In genomic region chr15:67254238-67255175, GRCh38 we compare ENCODE assay signal across 1 cellular context.
A peak's percentile ranks its signal among the peaks of the same experiment; 100 is the strongest.
TF ChIP-seq lines count a peak whose summit lies in the region.

A gene with protein sequence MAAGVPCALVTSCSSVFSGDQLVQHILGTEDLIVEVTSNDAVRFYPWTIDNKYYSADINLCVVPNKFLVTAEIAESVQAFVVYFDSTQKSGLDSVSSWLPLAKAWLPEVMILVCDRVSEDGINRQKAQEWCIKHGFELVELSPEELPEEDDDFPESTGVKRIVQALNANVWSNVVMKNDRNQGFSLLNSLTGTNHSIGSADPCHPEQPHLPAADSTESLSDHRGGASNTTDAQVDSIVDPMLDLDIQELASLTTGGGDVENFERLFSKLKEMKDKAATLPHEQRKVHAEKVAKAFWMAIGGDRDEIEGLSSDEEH (minus strand): TSS chr15:67254661. CDS start chr15:67254631, 30 bp downstream.
Gene IQCH, plus strand, starts transcription at chr15:67254786. Its CDS starts 111 bp downstream, at chr15:67254897.

TF ChIP-seq in HepG2, 621 proteins besides CTCF, POLR2A, EP300 and RAD21 (continued from another document and continues in another):
- TF ChIP-seq, protein P1, sequence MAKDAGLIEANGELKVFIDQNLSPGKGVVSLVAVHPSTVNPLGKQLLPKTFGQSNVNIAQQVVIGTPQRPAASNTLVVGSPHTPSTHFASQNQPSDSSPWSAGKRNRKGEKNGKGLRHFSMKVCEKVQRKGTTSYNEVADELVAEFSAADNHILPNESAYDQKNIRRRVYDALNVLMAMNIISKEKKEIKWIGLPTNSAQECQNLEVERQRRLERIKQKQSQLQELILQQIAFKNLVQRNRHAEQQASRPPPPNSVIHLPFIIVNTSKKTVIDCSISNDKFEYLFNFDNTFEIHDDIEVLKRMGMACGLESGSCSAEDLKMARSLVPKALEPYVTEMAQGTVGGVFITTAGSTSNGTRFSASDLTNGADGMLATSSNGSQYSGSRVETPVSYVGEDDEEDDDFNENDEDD (CRISPR knock-in tag; IDR thresholded peaks at IDR 0.05; ENCODE audit: borderline replicate concordance): 0 out of 2 replicates have a peak, but pooled peaks have one; percentile 67
- TF ChIP-seq ZNF232 (CRISPR knock-in tag; IDR thresholded peaks at IDR 0.05; ENCODE audit: borderline replicate concordance): 0 out of 2 replicates have a peak, but pooled peaks have one; percentile 32
- TF ChIP-seq ZNF567 (CRISPR knock-in tag; IDR thresholded peaks at IDR 0.05; ENCODE audit: borderline replicate concordance): peak; percentile 79; the same call in 1 of the 2 replicates
- no peak for TF ChIP-seq SIX4 (CRISPR knock-in tag; IDR thresholded peaks at IDR 0.05)
- TF ChIP-seq, protein P2, sequence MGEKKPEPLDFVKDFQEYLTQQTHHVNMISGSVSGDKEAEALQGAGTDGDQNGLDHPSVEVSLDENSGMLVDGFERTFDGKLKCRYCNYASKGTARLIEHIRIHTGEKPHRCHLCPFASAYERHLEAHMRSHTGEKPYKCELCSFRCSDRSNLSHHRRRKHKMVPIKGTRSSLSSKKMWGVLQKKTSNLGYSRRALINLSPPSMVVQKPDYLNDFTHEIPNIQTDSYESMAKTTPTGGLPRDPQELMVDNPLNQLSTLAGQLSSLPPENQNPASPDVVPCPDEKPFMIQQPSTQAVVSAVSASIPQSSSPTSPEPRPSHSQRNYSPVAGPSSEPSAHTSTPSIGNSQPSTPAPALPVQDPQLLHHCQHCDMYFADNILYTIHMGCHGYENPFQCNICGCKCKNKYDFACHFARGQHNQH (CRISPR knock-in tag; IDR thresholded peaks at IDR 0.05): peak; percentile 98
- peak; percentile 84 for TF ChIP-seq ZNF292 (CRISPR knock-in tag; IDR thresholded peaks at IDR 0.05; ENCODE audit: borderline replicate concordance, low read depth)
- TF ChIP-seq KDM2A (CRISPR knock-in tag; IDR thresholded peaks at IDR 0.05; ENCODE audit: borderline replicate concordance, low read depth): peak; percentile 95
- peak; percentile 42; the same call in 1 of the 2 replicates for TF ChIP-seq HCFC1 (IDR thresholded peaks at IDR 0.05; ENCODE audit: low read depth, low read length)
- TF ChIP-seq ZBTB38 (CRISPR knock-in tag; IDR thresholded peaks at IDR 0.05): no peak
- no peak for TF ChIP-seq ZNF318 (CRISPR knock-in tag; IDR thresholded peaks at IDR 0.05)
- no peak for TF ChIP-seq ZBTB8A (CRISPR knock-in tag; IDR thresholded peaks at IDR 0.05; ENCODE audit: borderline replicate concordance, low read depth)
- peak; percentile 93 for TF ChIP-seq SP5 (CRISPR knock-in tag; IDR thresholded peaks at IDR 0.05; ENCODE audit: borderline replicate concordance, low read depth)
- no peak for TF ChIP-seq CC2D1A (CRISPR knock-in tag; IDR thresholded peaks at IDR 0.05)
- TF ChIP-seq ZNF737 (CRISPR knock-in tag; IDR thresholded peaks at IDR 0.05; ENCODE audit: borderline replicate concordance): no peak
- TF ChIP-seq CEBPB (IDR thresholded peaks at IDR 0.05; ENCODE audit: borderline replicate concordance, low read depth, low read length): no peak
- TF ChIP-seq, protein P3, sequence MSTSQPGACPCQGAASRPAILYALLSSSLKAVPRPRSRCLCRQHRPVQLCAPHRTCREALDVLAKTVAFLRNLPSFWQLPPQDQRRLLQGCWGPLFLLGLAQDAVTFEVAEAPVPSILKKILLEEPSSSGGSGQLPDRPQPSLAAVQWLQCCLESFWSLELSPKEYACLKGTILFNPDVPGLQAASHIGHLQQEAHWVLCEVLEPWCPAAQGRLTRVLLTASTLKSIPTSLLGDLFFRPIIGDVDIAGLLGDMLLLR (CRISPR knock-in tag; IDR thresholded peaks at IDR 0.05): peak; percentile 53; the same call in 1 of the 2 replicates
- TF ChIP-seq, protein P4, sequence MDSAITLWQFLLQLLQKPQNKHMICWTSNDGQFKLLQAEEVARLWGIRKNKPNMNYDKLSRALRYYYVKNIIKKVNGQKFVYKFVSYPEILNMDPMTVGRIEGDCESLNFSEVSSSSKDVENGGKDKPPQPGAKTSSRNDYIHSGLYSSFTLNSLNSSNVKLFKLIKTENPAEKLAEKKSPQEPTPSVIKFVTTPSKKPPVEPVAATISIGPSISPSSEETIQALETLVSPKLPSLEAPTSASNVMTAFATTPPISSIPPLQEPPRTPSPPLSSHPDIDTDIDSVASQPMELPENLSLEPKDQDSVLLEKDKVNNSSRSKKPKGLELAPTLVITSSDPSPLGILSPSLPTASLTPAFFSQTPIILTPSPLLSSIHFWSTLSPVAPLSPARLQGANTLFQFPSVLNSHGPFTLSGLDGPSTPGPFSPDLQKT (CRISPR knock-in tag; IDR thresholded peaks at IDR 0.05; ENCODE audit: borderline replicate concordance): 0 out of 2 replicates have a peak, but pooled peaks have one; percentile 18
- 0 out of 2 replicates have a peak, but pooled peaks have one; percentile 45 for TF ChIP-seq ZNF276 (CRISPR knock-in tag; IDR thresholded peaks at IDR 0.05; ENCODE audit: low read depth)
- TF ChIP-seq SRY (CRISPR knock-in tag; IDR thresholded peaks at IDR 0.05): peak; percentile 46; the same call in 1 of the 2 replicates
- TF ChIP-seq SOX13 (IDR thresholded peaks at IDR 0.05): no peak
- TF ChIP-seq SOX13 (CRISPR knock-in tag; conservative IDR thresholded peaks at IDR 0.05 in 1 of 2, IDR thresholded peaks at IDR 0.05 in 1 of 2): peak in 1 of 2 experiments; percentile 54; a peak in 1 of 4 replicates
- TF ChIP-seq, protein P5, sequence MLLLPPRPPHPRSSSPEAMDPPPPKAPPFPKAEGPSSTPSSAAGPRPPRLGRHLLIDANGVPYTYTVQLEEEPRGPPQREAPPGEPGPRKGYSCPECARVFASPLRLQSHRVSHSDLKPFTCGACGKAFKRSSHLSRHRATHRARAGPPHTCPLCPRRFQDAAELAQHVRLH (CRISPR knock-in tag; IDR thresholded peaks at IDR 0.05; ENCODE audit: borderline replicate concordance, low read depth): peak; percentile 96
- TF ChIP-seq ZFP41 (CRISPR knock-in tag; IDR thresholded peaks at IDR 0.05; ENCODE audit: borderline replicate concordance): peak; percentile 63; the same call in 1 of the 2 replicates
- TF ChIP-seq ZFP1 (CRISPR knock-in tag; IDR thresholded peaks at IDR 0.05): no peak
- TF ChIP-seq, protein P6, sequence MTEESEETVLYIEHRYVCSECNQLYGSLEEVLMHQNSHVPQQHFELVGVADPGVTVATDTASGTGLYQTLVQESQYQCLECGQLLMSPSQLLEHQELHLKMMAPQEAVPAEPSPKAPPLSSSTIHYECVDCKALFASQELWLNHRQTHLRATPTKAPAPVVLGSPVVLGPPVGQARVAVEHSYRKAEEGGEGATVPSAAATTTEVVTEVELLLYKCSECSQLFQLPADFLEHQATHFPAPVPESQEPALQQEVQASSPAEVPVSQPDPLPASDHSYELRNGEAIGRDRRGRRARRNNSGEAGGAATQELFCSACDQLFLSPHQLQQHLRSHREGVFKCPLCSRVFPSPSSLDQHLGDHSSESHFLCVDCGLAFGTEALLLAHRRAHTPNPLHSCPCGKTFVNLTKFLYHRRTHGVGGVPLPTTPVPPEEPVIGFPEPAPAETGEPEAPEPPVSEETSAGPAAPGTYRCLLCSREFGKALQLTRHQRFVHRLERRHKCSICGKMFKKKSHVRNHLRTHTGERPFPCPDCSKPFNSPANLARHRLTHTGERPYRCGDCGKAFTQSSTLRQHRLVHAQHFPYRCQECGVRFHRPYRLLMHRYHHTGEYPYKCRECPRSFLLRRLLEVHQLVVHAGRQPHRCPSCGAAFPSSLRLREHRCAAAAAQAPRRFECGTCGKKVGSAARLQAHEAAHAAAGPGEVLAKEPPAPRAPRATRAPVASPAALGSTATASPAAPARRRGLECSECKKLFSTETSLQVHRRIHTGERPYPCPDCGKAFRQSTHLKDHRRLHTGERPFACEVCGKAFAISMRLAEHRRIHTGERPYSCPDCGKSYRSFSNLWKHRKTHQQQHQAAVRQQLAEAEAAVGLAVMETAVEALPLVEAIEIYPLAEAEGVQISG (CRISPR knock-in tag; IDR thresholded peaks at IDR 0.05): peak; percentile 83
- TF ChIP-seq ZNF225 (CRISPR knock-in tag; IDR thresholded peaks at IDR 0.05): peak; percentile 80
- no peak for TF ChIP-seq ZNF776 (CRISPR knock-in tag; IDR thresholded peaks at IDR 0.05)
- peak; percentile 90; the same call in 1 of the 2 replicates for TF ChIP-seq PITX1 (CRISPR knock-in tag; IDR thresholded peaks at IDR 0.05)
- TF ChIP-seq ZNF264 (CRISPR knock-in tag; IDR thresholded peaks at IDR 0.05): no peak
- 0 out of 2 replicates have a peak, but pooled peaks have one; percentile 10 for TF ChIP-seq HNF4G (IDR thresholded peaks at IDR 0.05; ENCODE audit: borderline replicate concordance, low read depth, low read length)
- TF ChIP-seq HNF4G (CRISPR knock-in tag; IDR thresholded peaks at IDR 0.05; ENCODE audit: borderline replicate concordance, low read depth): peak; percentile 39; the same call in 1 of the 2 replicates
- TF ChIP-seq, protein P7, sequence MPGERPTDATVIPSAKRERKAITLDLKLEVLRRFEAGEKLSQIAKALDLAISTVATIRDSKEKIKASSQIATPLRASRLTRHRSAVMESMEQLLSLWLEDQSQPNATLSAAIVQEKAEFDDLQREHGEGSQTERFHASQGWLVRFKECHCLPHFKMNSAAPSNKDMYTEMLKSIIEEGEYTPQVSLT (CRISPR knock-in tag; IDR thresholded peaks at IDR 0.05; ENCODE audit: borderline replicate concordance, low read depth): no peak
- TF ChIP-seq, protein P8, sequence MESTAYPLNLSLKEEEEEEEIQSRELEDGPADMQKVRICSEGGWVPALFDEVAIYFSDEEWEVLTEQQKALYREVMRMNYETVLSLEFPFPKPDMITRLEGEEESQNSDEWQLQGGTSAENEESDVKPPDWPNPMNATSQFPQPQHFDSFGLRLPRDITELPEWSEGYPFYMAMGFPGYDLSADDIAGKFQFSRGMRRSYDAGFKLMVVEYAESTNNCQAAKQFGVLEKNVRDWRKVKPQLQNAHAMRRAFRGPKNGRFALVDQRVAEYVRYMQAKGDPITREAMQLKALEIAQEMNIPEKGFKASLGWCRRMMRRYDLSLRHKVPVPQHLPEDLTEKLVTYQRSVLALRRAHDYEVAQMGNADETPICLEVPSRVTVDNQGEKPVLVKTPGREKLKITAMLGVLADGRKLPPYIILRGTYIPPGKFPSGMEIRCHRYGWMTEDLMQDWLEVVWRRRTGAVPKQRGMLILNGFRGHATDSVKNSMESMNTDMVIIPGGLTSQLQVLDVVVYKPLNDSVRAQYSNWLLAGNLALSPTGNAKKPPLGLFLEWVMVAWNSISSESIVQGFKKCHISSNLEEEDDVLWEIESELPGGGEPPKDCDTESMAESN (CRISPR knock-in tag; conservative IDR thresholded peaks at IDR 0.05): peak; percentile 91
- peak; percentile 65; the same call in 1 of the 2 replicates for TF ChIP-seq ARNT2 (CRISPR knock-in tag; IDR thresholded peaks at IDR 0.05; ENCODE audit: low read depth)
- TF ChIP-seq FLYWCH1 (CRISPR knock-in tag; IDR thresholded peaks at IDR 0.05): no peak
- peak; percentile 88 for TF ChIP-seq ZSCAN31 (CRISPR knock-in tag; IDR thresholded peaks at IDR 0.05; ENCODE audit: low read depth)
- TF ChIP-seq RCOR2 (CRISPR knock-in tag; IDR thresholded peaks at IDR 0.05): no peak
- TF ChIP-seq RBAK (CRISPR knock-in tag; IDR thresholded peaks at IDR 0.05): no peak
